22 cellular contexts compared by ENCODE assay signal in the genomic region with DNA sequence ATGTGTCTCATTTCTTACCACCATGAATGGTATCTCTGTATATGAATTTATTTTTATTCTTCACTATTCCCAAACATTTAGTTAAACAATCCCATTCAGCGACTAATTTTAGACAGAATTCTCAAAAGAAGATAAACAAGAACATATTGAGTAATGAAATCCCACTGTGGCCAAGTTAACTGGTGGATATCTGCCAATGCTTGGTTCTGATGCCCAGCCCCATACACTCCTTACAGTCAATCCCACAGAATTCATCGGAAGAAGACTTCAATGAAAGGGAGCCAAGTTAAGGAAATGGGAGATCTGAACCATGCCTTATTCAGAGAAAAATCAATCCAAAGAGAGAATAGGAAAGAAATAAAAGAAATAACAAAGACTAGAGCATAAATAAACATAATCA.
"Had no signal": no experiment of that assay in that cellular context is flagged by ENCODE, and none has a peak within 500 bp of the region (broad histone marks: within the 10 kb centered on the region; RNA-seq: fewer than 3 reads in every experiment).

No MANE protein-coding gene starts in this region.

- H3K9me3 ChIP-seq: esophagus muscularis mucosa, gastroesophageal sphincter, heart left ventricle, lower lobe of right lung, neutrophil, prostate gland, right atrium auricular region, sigmoid colon, spleen, thyroid gland, vagina had no signal

- H3K4me3 ChIP-seq: coronary artery, esophagus muscularis mucosa, gastroesophageal sphincter, heart left ventricle, lower lobe of right lung, prostate gland, right atrium auricular region, sigmoid colon, skin epidermis, spleen, thyroid gland, vagina had no signal

- ATAC-seq: gastroesophageal sphincter; heart left ventricle; left colon; left ventricle myocardium superior; lower lobe of right lung; natural killer cell; stimulated activated naive B cell treated with anti-CD40 and anti-IgM and Interleukin-4, amounts not matched to agents 10 μg/mL and 1 μg/mL and 100 μg/mL, for 72 hours had no signal

- DNase-seq: dermis blood vessel endothelial cell; effector memory CD4-positive, alpha-beta T cell; heart left ventricle; hippocampal formation; left colon; left ventricle myocardium superior; lower lobe of right lung; natural killer cell; sigmoid colon; spleen; stimulated activated CD4-positive, alpha-beta T cell treated with anti-CD3 and anti-CD28 coated beads, Interleukin-2, amount 100 ng/mL, for 48 hours; stimulated activated naive B cell treated with anti-CD40 and anti-IgM and Interleukin-4, amounts not matched to agents 10 μg/mL and 1 μg/mL and 100 μg/mL, for 72 hours; thyroid gland; trophoblast cell had no signal

- H3K4me1 ChIP-seq: esophagus muscularis mucosa, gastroesophageal sphincter, heart left ventricle, lower lobe of right lung, prostate gland, right atrium auricular region, sigmoid colon, spleen, thyroid gland, vagina had no signal

- H3K27ac ChIP-seq: coronary artery, esophagus muscularis mucosa, gastroesophageal sphincter, heart left ventricle, lower lobe of right lung, neutrophil, prostate gland, right atrium auricular region, sigmoid colon, skin epidermis, spleen, thyroid gland, vagina had no signal

- H3K27me3 ChIP-seq: esophagus muscularis mucosa, gastroesophageal sphincter, heart left ventricle, neutrophil, sigmoid colon, spleen, thyroid gland, vagina had no signal

- H3K36me3 ChIP-seq: esophagus muscularis mucosa, gastroesophageal sphincter, heart left ventricle, lower lobe of right lung, neutrophil, prostate gland, right atrium auricular region, sigmoid colon, spleen, thyroid gland, vagina had no signal
